ENCODE assay signal across 8 cellular contexts in genomic region chr1:11934295-11935039, GRCh38. TPM values are rescaled to one million over a fixed set of nuclear protein-coding genes. Genes with fewer than 3 reads are reported as not detected.
A peak's percentile ranks its signal among the peaks of the same experiment; 100 is the strongest.
DNase-seq lines count a peak whose midpoint lies in the region; ATAC-seq and TF ChIP-seq lines count a peak whose summit lies in the region.

Gene PLOD1 (plus strand): TSS chr1:11934717. CDS start chr1:11934780, 63 bp downstream.

- peaks cover 0 to 2% (median 0%) of the 10 kb centered on the region in 11 donors for H3K9me3 Mint-ChIP-seq in naive thymus-derived CD4-positive, alpha-beta T cell
- no peaks in the 10 kb centered on the region for H3K9me3 Mint-ChIP-seq in stimulated activated effector memory CD8-positive, alpha-beta T cell treated with anti-CD3 and anti-CD28 coated beads, Interleukin-12 subunit alpha, Interleukin-12 subunit beta, amount 100 ng/mL, for 72 hours

- peaks cover 0 to 18% (median 0%) of the 10 kb centered on the region in 7 donors for H3K4me1 Mint-ChIP-seq in naive thymus-derived CD4-positive, alpha-beta T cell
- peaks cover 7% of the 10 kb centered on the region for H3K4me1 Mint-ChIP-seq in stimulated activated effector memory CD8-positive, alpha-beta T cell treated with anti-CD3 and anti-CD28 coated beads, Interleukin-12 subunit alpha, Interleukin-12 subunit beta, amount 100 ng/mL, for 72 hours

- H2AFZ ChIP-seq in IMR-90 (replicated peaks; ENCODE audit: low read length, poor library complexity): peak within 1 kb of the TSS; percentile 99

- TF ChIP-seq POLR2A in IMR-90 (IDR thresholded peaks at IDR 0.05; ENCODE audit: low read depth, low read length): peak; percentile 63

- peak within 1 kb of the TSS; percentile 99 to 100 for H4K8ac ChIP-seq in IMR-90 (ENCODE audit: low read depth in 2 of 2, low read length in 2 of 2)

- H2BK5ac ChIP-seq in IMR-90 (ENCODE audit: low read depth, low read length, poor library complexity, severe bottlenecking): peak within 1 kb of the TSS; percentile 89

- peaks cover 31% of the 10 kb centered on the region for H3K4me1 ChIP-seq in IMR-90 (ENCODE audit: control insufficient read depth, insufficient read depth, low read length)
- H3K4me1 ChIP-seq in naive thymus-derived CD4-positive, alpha-beta T cell (ENCODE audit: control insufficient read depth in 2 of 2, insufficient read depth in 2 of 2, low read length in 2 of 2): peaks cover 3 to 7% of the 10 kb centered on the region in 2 donors

- peak within 1 kb of the TSS; percentile 77 to 87 (median 82) for H3K4me3 Mint-ChIP-seq in naive thymus-derived CD4-positive, alpha-beta T cell
- peak within 1 kb of the TSS; percentile 68 for H3K4me3 Mint-ChIP-seq in stimulated activated effector memory CD8-positive, alpha-beta T cell treated with anti-CD3 and anti-CD28 coated beads, Interleukin-12 subunit alpha, Interleukin-12 subunit beta, amount 100 ng/mL, for 72 hours

- BruUV-seq in IMR-90 (replicated peaks; lab: Mats Ljungman, UMichigan): no TSS peak

- H3K23ac ChIP-seq in IMR-90 (ENCODE audit: low read depth, low read length): peak within 1 kb of the TSS; percentile 97

- DNase-seq in DMS114 treated with DMSO at 0.1 percent for 48 hours (lab: John Stamatoyannopoulos, UW; ENCODE audit: unreplicated experiment) (peak; percentile 41), IMR-90 (peak; percentile 84), RKO (ENCODE audit: low spot score) (peak; percentile 90), activated T-helper 1 cell treated with Interleukin-2 at 50 U/mL for 16 hours (ENCODE audit: low read depth) (peak; percentile 81), fibroblast of gingiva (ENCODE audit: low read depth) (peak; percentile 89)
- peak; percentile 50 to 83 (median 67) for DNase-seq in naive thymus-derived CD4-positive, alpha-beta T cell
- peak; percentile 62 to 88 for DNase-seq in stimulated activated effector memory CD8-positive, alpha-beta T cell treated with anti-CD3 and anti-CD28 coated beads, Interleukin-12 subunit alpha, Interleukin-12 subunit beta, amount 100 ng/mL, for 72 hours (ENCODE audit: low spot score in 2 of 2)

- H3K27ac Mint-ChIP-seq in naive thymus-derived CD4-positive, alpha-beta T cell: peak within 1 kb of the TSS in 4 of 9 donors; percentile 45 to 59 (median 52)
- peak within 1 kb of the TSS; percentile 58 for H3K27ac Mint-ChIP-seq in stimulated activated effector memory CD8-positive, alpha-beta T cell treated with anti-CD3 and anti-CD28 coated beads, Interleukin-12 subunit alpha, Interleukin-12 subunit beta, amount 100 ng/mL, for 72 hours

- H3K56ac ChIP-seq in IMR-90 (ENCODE audit: extremely low read depth, insufficient read depth, low read length): peak within 1 kb of the TSS; percentile 94

- H4K91ac ChIP-seq in IMR-90 (ENCODE audit: insufficient read depth, low read depth, low read length): peak within 1 kb of the TSS; percentile 99

- peak within 1 kb of the TSS; percentile 82 for H3K4me3 ChIP-seq in IMR-90 (ENCODE audit: insufficient read depth, low read depth, low read length)
- H3K4me3 ChIP-seq in naive thymus-derived CD4-positive, alpha-beta T cell (ENCODE audit: low read length): peak within 1 kb of the TSS; percentile 68

- peak within 1 kb of the TSS; percentile 51 for H2BK20ac ChIP-seq in IMR-90 (ENCODE audit: low read depth, low read length)

- in situ Hi-C loops in IMR-90 (cut with MboI; ENCODE audit: low sequenced_read_pairs): no loop called here

- H3K9ac ChIP-seq in IMR-90 (ENCODE audit: low read depth, low read length): peak within 1 kb of the TSS; percentile 90

- no peaks in the 10 kb centered on the region for H3K27me3 Mint-ChIP-seq in naive thymus-derived CD4-positive, alpha-beta T cell

- peak within 1 kb of the TSS; percentile 95 for H3K27ac ChIP-seq in IMR-90 (ENCODE audit: insufficient read depth, low read length)
- H3K27ac ChIP-seq in naive thymus-derived CD4-positive, alpha-beta T cell (ENCODE audit: low read depth, low read length): peak within 1 kb of the TSS; percentile 54

- H3K4me2 ChIP-seq in IMR-90 (ENCODE audit: low read depth, low read length): peak within 1 kb of the TSS; percentile 96

- peaks cover 20% of the 10 kb centered on the region for H4K20me1 ChIP-seq in IMR-90 (ENCODE audit: insufficient read depth, low read length)

- ATAC-seq in GM21528 (IDR thresholded peaks at IDR 0.05; ENCODE audit: low FRiP score, unreplicated experiment): peak; percentile 90
- ATAC-seq in IMR-90 (ENCODE audit: low read depth): peak; percentile 97
- ATAC-seq in naive thymus-derived CD4-positive, alpha-beta T cell: peak; percentile 100
- peak; percentile 98 for ATAC-seq in stimulated activated effector memory CD8-positive, alpha-beta T cell treated with anti-CD3 and anti-CD28 coated beads, Interleukin-12 subunit alpha, Interleukin-12 subunit beta, amount 100 ng/mL, for 72 hours

- POLR2A ChIA-PET in IMR-90 (lab: Charles Lee; ENCODE audit: unreplicated experiment): interaction anchor here (0.6 to 1.0 kb wide), 2 partner anchors 26 to 32 kb away, joined by 4 to 5 read pairs; no protein-coding TSS in a partner anchor
- POLR2A ChIA-PET in naive thymus-derived CD4-positive, alpha-beta T cell (lab: Charles Lee): interaction anchor here (1.0 to 2.4 kb wide), 4 partner anchors 8 to 26 kb away, joined by 4 to 17 read pairs (median 5); partner anchors contain the start of gene KIAA2013

- TF ChIP-seq RAD21 in IMR-90 (IDR thresholded peaks at IDR 0.05; ENCODE audit: low read length): no peak

- H2BK15ac ChIP-seq in IMR-90 (ENCODE audit: low read depth, low read length): peak within 1 kb of the TSS; percentile 65

- peaks cover 14% of the 10 kb centered on the region for H3K36me3 ChIP-seq in IMR-90 (ENCODE audit: control insufficient read depth, insufficient read depth, low read length)
- no peaks in the 10 kb centered on the region for H3K36me3 ChIP-seq in naive thymus-derived CD4-positive, alpha-beta T cell (ENCODE audit: control insufficient read depth in 2 of 3, insufficient read depth in 3 of 3, low read length in 3 of 3)

- peak within 1 kb of the TSS; percentile 69 for H3K18ac ChIP-seq in IMR-90 (ENCODE audit: low read depth, low read length)

- H4K5ac ChIP-seq in IMR-90 (ENCODE audit: low read depth, low read length): peak within 1 kb of the TSS; percentile 95

- H2BK120ac ChIP-seq in IMR-90 (ENCODE audit: low read depth, low read length): peak within 1 kb of the TSS; percentile 83

- CTCF ChIA-PET in IMR-90 (lab: Yijun Ruan, JAX): no interaction called here
- CTCF ChIA-PET in naive thymus-derived CD4-positive, alpha-beta T cell (lab: Charles Lee): no interaction called here

- dilution Hi-C loops in IMR-90 (cut with HindIII; ENCODE audit: low sequenced_read_pairs, unreplicated experiment): no loop called here

- WGBS in IMR-90 (ENCODE audit: extremely low coverage in 2 of 2, insufficient read length in 1 of 2), 2 experiments: 0% methylated on average over 13 of the region's 54 CpGs; no CpG with 5 or more reads in 1 of the 2 experiments

- H3K4ac ChIP-seq in IMR-90 (ENCODE audit: low read depth, low read length): peak within 1 kb of the TSS; percentile 98

- peak within 1 kb of the TSS; percentile 98 for H3K14ac ChIP-seq in IMR-90 (replicated peaks; ENCODE audit: low read depth, low read length)

- no peaks in the 10 kb centered on the region for H3K27me3 ChIP-seq in IMR-90 (ENCODE audit: control insufficient read depth, insufficient read depth, low read length)
- no peaks in the 10 kb centered on the region for H3K27me3 ChIP-seq in naive thymus-derived CD4-positive, alpha-beta T cell (ENCODE audit: control insufficient read depth in 2 of 2, insufficient read depth in 2 of 2, low read length in 2 of 2)

- intact Hi-C loops in IMR-90 (cut with micrococcal nuclease): loop anchor here (2.0 kb wide), 1 partner anchor 42 kb away; no protein-coding TSS in a partner anchor
- intact Hi-C loops in naive thymus-derived CD4-positive, alpha-beta T cell (cut with micrococcal nuclease): loop anchor here (1.0 to 2.0 kb wide), 6 partner anchors 8 to 85 kb away; partner anchors contain the start of genes KIAA2013 (in 2 of the 2), MFN2 (in 2 of the 2) and MIIP (in 2 of the 2)

- H3K79me1 ChIP-seq in IMR-90 (ENCODE audit: low read depth in 1 of 2, low read length in 2 of 2): peaks cover 18 to 55% of the 10 kb centered on the region in 2 experiments

- TF ChIP-seq CTCF in IMR-90 (conservative IDR thresholded peaks at IDR 0.05; ENCODE audit: low read depth, low read length): no peak

- H2AK5ac ChIP-seq in IMR-90 (ENCODE audit: low read depth, low read length): peak within 1 kb of the TSS; percentile 95

- no peaks in the 10 kb centered on the region for H3K9me3 ChIP-seq in IMR-90 (ENCODE audit: control insufficient read depth, insufficient read depth, low read length)
- H3K9me3 ChIP-seq in naive thymus-derived CD4-positive, alpha-beta T cell (ENCODE audit: control insufficient read depth in 2 of 3, low read length in 3 of 3): no peaks in the 10 kb centered on the region

- peaks cover 27% of the 10 kb centered on the region for H3K9me1 ChIP-seq in IMR-90 (ENCODE audit: insufficient read depth, low read length)

- no peaks in the 10 kb centered on the region for H3K36me3 Mint-ChIP-seq in naive thymus-derived CD4-positive, alpha-beta T cell
- H3K36me3 Mint-ChIP-seq in stimulated activated effector memory CD8-positive, alpha-beta T cell treated with anti-CD3 and anti-CD28 coated beads, Interleukin-12 subunit alpha, Interleukin-12 subunit beta, amount 100 ng/mL, for 72 hours: no peaks in the 10 kb centered on the region

- peak within 1 kb of the TSS; percentile 90 for H2AK9ac ChIP-seq in IMR-90 (replicated peaks; ENCODE audit: low read depth, low read length, poor library complexity)

TF ChIP-seq in IMR-90, 13 proteins besides CTCF, POLR2A, EP300 and RAD21:
- TF ChIP-seq MAZ (IDR thresholded peaks at IDR 0.05; ENCODE audit: borderline replicate concordance, low read depth, low read length) (peak; percentile 74; the same call in 1 of the 2 replicates), MXI1 (IDR thresholded peaks at IDR 0.05; ENCODE audit: borderline replicate concordance, low read depth, low read length) (peak; percentile 78), BHLHE40 (IDR thresholded peaks at IDR 0.05; ENCODE audit: low read depth, low read length) (no peak), USF2 (IDR thresholded peaks at IDR 0.05; ENCODE audit: low read depth, low read length) (no peak)

RNA-seq across cellular contexts. Expression of gene PLOD1, which starts in this region (rescaled TPM):
- total RNA-seq in IMR-90 (2012; rRNA removed): 236 and 283 TPM in 2 replicates
- polyA plus RNA-seq in IMR-90 (2012; rRNA removed): 609 and 635 TPM in 2 replicates
- 441 and 849 TPM in 2 replicates for polyA plus RNA-seq in IMR-90 (2012; cell fraction: cytosol; rRNA removed)
- polyA plus RNA-seq in IMR-90 (2012; cell fraction: nucleus; rRNA removed; ENCODE audit: low replicate concordance): 284 and 520 TPM in 2 replicates
- total RNA-seq in naive thymus-derived CD4-positive, alpha-beta T cell: 10 to 100 TPM in 2 of 5 experiments, 1 to 10 TPM in 3; 3.6 to 24.2 (median 4.8) TPM
- polyA plus RNA-seq in naive thymus-derived CD4-positive, alpha-beta T cell: 1 to 10 TPM; 1.8 to 2.7 TPM

Comparison
In these comparisons a context has a peak if more than half of its experiments do, and no peak if none do; other contexts are left out.
1. Peak in every context shown above with its lines: DNase-seq, ATAC-seq, H3K4me3 ChIP-seq and H3K27ac ChIP-seq.
2. RNA of gene PLOD1 (polyA plus RNA-seq): 284 to 849 TPM in IMR-90; 1.8 to 2.7 TPM in naive thymus-derived CD4-positive, alpha-beta T cell; every median in the first group is over 10 times any median in the second.